Comparison of ENCODE assay signal across 11 cellular contexts in the genomic region with DNA sequence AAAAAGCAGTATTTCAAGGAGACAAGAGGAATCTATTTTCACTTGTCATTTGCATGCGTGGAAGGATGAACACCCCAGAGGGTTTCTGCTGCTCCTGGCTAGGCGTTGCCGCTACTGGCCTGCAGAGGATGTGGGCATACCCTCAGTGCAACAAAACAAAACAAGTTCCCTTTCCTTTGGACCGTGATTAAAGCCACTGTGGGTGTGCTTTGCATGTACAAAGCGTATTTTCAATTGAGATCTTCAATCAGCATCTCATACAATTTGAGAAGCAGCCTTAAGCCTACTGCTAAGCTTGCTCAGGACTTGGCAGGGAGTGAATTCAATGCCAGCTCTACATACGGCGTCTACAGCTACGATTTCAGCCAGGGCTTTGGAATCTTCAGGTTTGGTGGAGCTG.
DNase-seq lines count a peak whose midpoint lies in the region; ATAC-seq and TF ChIP-seq lines count a peak whose summit lies in the region.
"Had no signal": no experiment of that assay in that cellular context is flagged by ENCODE, and none has a peak within 500 bp of the region (broad histone marks: within the 10 kb centered on the region; RNA-seq: fewer than 3 reads in every experiment).

No MANE protein-coding gene starts in this region.

- peak in 1 of 2 donors; percentile 59 for ATAC-seq in CD4-positive, CD25-positive, alpha-beta regulatory T cell (ENCODE audit: low read depth in 2 of 2)
- ATAC-seq in GM18907 (IDR thresholded peaks at IDR 0.05; ENCODE audit: unreplicated experiment) = peak; percentile 75
- ATAC-seq in HG02885 (IDR thresholded peaks at IDR 0.05; ENCODE audit: poor library complexity, unreplicated experiment) = peak; percentile 61

- CTCF ChIA-PET in RWPE1 (lab: Yijun Ruan, JAX) = interaction anchor here (0.6 kb wide), 1 partner anchor 240 kb away, joined by 4 read pairs; no protein-coding TSS in a partner anchor

- DNase-seq in CD4-positive, CD25-positive, alpha-beta regulatory T cell = peak in 2 of 3 donors; percentile 4 to 49
- DNase-seq in RWPE1 (ENCODE audit: low spot score) (no peak), brain microvascular endothelial cell (no peak), head of caudate nucleus (no peak)
- DNase-seq in stimulated activated CD4-positive, alpha-beta T cell treated with anti-CD3 and anti-CD28 coated beads, Interleukin-4, amount 100 ng/mL, for 1 hour = no peak
- DNase-seq: Calu3, stomach had no signal

- H3K4me1 ChIP-seq in CD4-positive, CD25-positive, alpha-beta regulatory T cell (ENCODE audit: control insufficient read depth, insufficient read depth, low read length, poor library complexity, severe bottlenecking) = peaks cover 5% of the 10 kb centered on the region
- H3K4me1 ChIP-seq: prostate gland, stomach had no signal

- H3K27ac Mint-ChIP-seq in CD4-positive, CD25-positive, alpha-beta regulatory T cell = peak overlapping the region in 2 of 3 donors; percentile 1 to 66

- no peaks in the 10 kb centered on the region for H3K36me3 Mint-ChIP-seq in CD4-positive, CD25-positive, alpha-beta regulatory T cell

- no peak overlapping the region for H3K4me3 ChIP-seq in CD4-positive, CD25-positive, alpha-beta regulatory T cell (ENCODE audit: low read depth, low read length)
- H3K4me3 ChIP-seq in SU-DHL-6 (ENCODE audit: insufficient read depth, low read length, poor library complexity, severe bottlenecking) = peak overlapping the region; percentile 41
- H3K4me3 ChIP-seq in brain microvascular endothelial cell (ENCODE audit: low read depth, low read length) = no peak overlapping the region
- H3K4me3 ChIP-seq: prostate gland, stomach had no signal

- no peaks in the 10 kb centered on the region for H3K9me2 ChIP-seq in SU-DHL-6 (replicated peaks; ENCODE audit: insufficient read depth, low read length)

- TF ChIP-seq CTCF in SU-DHL-6 (IDR thresholded peaks at IDR 0.05; ENCODE audit: insufficient read depth, low read length, poor library complexity, severe bottlenecking) (no peak), RWPE1 (conservative IDR thresholded peaks at IDR 0.05; ENCODE audit: low read depth) (no peak), brain microvascular endothelial cell (IDR thresholded peaks at IDR 0.05; ENCODE audit: low read depth, low read length, missing control alignments) (no peak)

- no peak overlapping the region for H3K4me3 Mint-ChIP-seq in CD4-positive, CD25-positive, alpha-beta regulatory T cell

- H3K27me3 Mint-ChIP-seq in CD4-positive, CD25-positive, alpha-beta regulatory T cell = peaks cover 5% of the 10 kb centered on the region

- H3K36me3 ChIP-seq in CD4-positive, CD25-positive, alpha-beta regulatory T cell (ENCODE audit: control insufficient read depth, insufficient read depth, low read length) = no peaks in the 10 kb centered on the region
- H3K36me3 ChIP-seq in SU-DHL-6 (ENCODE audit: low read length) (no peaks in the 10 kb centered on the region), brain microvascular endothelial cell (replicated peaks) (no peaks in the 10 kb centered on the region)
- H3K36me3 ChIP-seq: prostate gland, stomach had no signal

- no peak overlapping the region for H3K27ac ChIP-seq in CD4-positive, CD25-positive, alpha-beta regulatory T cell (ENCODE audit: insufficient read depth, low read length, poor library complexity, severe bottlenecking)
- peak overlapping the region; percentile 99 for H3K27ac ChIP-seq in SU-DHL-6 (ENCODE audit: low read depth, low read length)
- H3K27ac ChIP-seq in RWPE1 = no peak overlapping the region
- H3K27ac ChIP-seq in brain microvascular endothelial cell = no peak overlapping the region
- H3K27ac ChIP-seq: prostate gland, stomach had no signal

- peaks cover 5 to 12% (median 9%) of the 10 kb centered on the region in 4 donors for H3K4me1 Mint-ChIP-seq in CD4-positive, CD25-positive, alpha-beta regulatory T cell

- H3K9me3 ChIP-seq in CD4-positive, CD25-positive, alpha-beta regulatory T cell (ENCODE audit: control insufficient read depth in 2 of 2, low read length in 2 of 2) = no peaks in the 10 kb centered on the region
- H3K9me3 ChIP-seq in SU-DHL-6 (ENCODE audit: insufficient read depth, low read length) = no peaks in the 10 kb centered on the region
- H3K9me3 ChIP-seq: prostate gland, stomach had no signal

- H3K79me2 ChIP-seq in SU-DHL-6 (ENCODE audit: insufficient read depth, low read length) = no peaks in the 10 kb centered on the region

- peaks cover 87% of the 10 kb centered on the region for H3F3A ChIP-seq in SU-DHL-6 (ENCODE audit: insufficient read depth)

- intact Hi-C loops in head of caudate nucleus (cut with DNase I) = no loop called here

- H4K20me1 ChIP-seq in SU-DHL-6 (ENCODE audit: low read depth, low read length) = no peaks in the 10 kb centered on the region

- H2AFZ ChIP-seq in SU-DHL-6 (ENCODE audit: low read depth, low read length, severe bottlenecking) = no peak overlapping the region

- POLR2A ChIA-PET in RWPE1 (lab: Yijun Ruan, JAX; ENCODE audit: low non-redundant PET) = no interaction called here

- H3K4me2 ChIP-seq in SU-DHL-6 (ENCODE audit: low read depth, low read length, poor library complexity, severe bottlenecking) = peak overlapping the region; percentile 94

- peak overlapping the region; percentile 76 for H3K9ac ChIP-seq in SU-DHL-6 (ENCODE audit: low read length)

- in situ Hi-C loops in brain microvascular endothelial cell (cut with HindIII; ENCODE audit: low pct_ligation_motif_present, low sequenced_read_pairs) = no loop called here

- peaks cover 0 to 4% (median 2%) of the 10 kb centered on the region in 7 donors for H3K9me3 Mint-ChIP-seq in CD4-positive, CD25-positive, alpha-beta regulatory T cell

- peaks cover 2% of the 10 kb centered on the region for H3K27me3 ChIP-seq in CD4-positive, CD25-positive, alpha-beta regulatory T cell (ENCODE audit: control insufficient read depth, insufficient read depth, low read length)
- H3K27me3 ChIP-seq in SU-DHL-6 (ENCODE audit: low read length) (no peaks in the 10 kb centered on the region), brain microvascular endothelial cell (replicated peaks) (no peaks in the 10 kb centered on the region)
- H3K27me3 ChIP-seq: stomach had no signal

Comparison
In these comparisons a context has a peak if more than half of its experiments do, and no peak if none do; other contexts are left out.
1. DNase-seq: peak in CD4-positive, CD25-positive, alpha-beta regulatory T cell (2 of 3); none in RWPE1 (single experiment), stimulated activated CD4-positive, alpha-beta T cell treated with anti-CD3 and anti-CD28 coated beads, Interleukin-4, amount 100 ng/mL, for 1 hour (single experiment), brain microvascular endothelial cell (single experiment) and head of caudate nucleus (0 of 42).